Comparison of ENCODE assay signal across 18 cellular contexts in genomic region chr1:66605419-66605997, GRCh38.
A peak's percentile ranks its signal among the peaks of the same experiment; 100 is the strongest.
DNase-seq lines count a peak whose midpoint lies in the region; ATAC-seq and TF ChIP-seq lines count a peak whose summit lies in the region.
"Had no signal": no experiment of that assay in that cellular context is flagged by ENCODE, and none has a peak within 500 bp of the region (broad histone marks: within the 10 kb centered on the region; RNA-seq: fewer than 3 reads in every experiment).

No MANE protein-coding gene starts in this region.

- intact Hi-C loops in left ventricle myocardium superior (cut with micrococcal nuclease) (no loop called here), PC-3 (cut with micrococcal nuclease) (no loop called here)

- DNase-seq in left ventricle myocardium superior (no peak), right atrium auricular region (ENCODE audit: low spot score) (no peak), PC-3 (peak; percentile 8), fibroblast of villous mesenchyme (ENCODE audit: low read depth) (peak; percentile 41), GDM1 (lab: John Stamatoyannopoulos, UW) (no peak), substantia nigra (lab: John Stamatoyannopoulos, UW) (no peak)
- DNase-seq: CD4-positive, CD25-positive, alpha-beta regulatory T cell; DND-41; NCI-H1105; NCI-H146; NCI-H2029; NCI-H2227 treated with DMSO at 0.1 percent for 48 hours; NCI-H510A; NK-92 treated with Interleukin-12 subunit alpha and Interleukin-12 subunit beta, amount 100 ng/mL, for 24 hours; OCI-M1; Right ventricle myocardium superior had no signal

- no peaks in the 10 kb centered on the region for H4K20me1 ChIP-seq in PC-3 (ENCODE audit: low read length)

- H3K79me2 ChIP-seq in PC-3 (ENCODE audit: low read length) = no peaks in the 10 kb centered on the region

- no peaks in the 10 kb centered on the region for H3K9me3 ChIP-seq in right atrium auricular region
- H3K9me3 ChIP-seq in PC-3 (ENCODE audit: low read length) = no peaks in the 10 kb centered on the region

- ATAC-seq in left ventricle myocardium superior = peak; percentile 91
- ATAC-seq in PC-3 = no peak
- no peak for ATAC-seq in HG03196 (IDR thresholded peaks at IDR 0.05; ENCODE audit: unreplicated experiment)
- ATAC-seq: HCT116 had no signal

- no peaks in the 10 kb centered on the region for H3K9me2 ChIP-seq in PC-3 (replicated peaks; ENCODE audit: low read length)

- H3K27ac ChIP-seq in right atrium auricular region (no peak overlapping the region), PC-3 (ENCODE audit: low read length) (no peak overlapping the region), substantia nigra (ENCODE audit: low read depth, low read length, poor library complexity, severe bottlenecking) (no peak overlapping the region)

- POLR2A ChIA-PET in PC-3 (lab: Charles Lee; ENCODE audit: unreplicated experiment) = no interaction called here

- no peaks in the 10 kb centered on the region for H3K27me3 ChIP-seq in right atrium auricular region
- peaks cover 54% of the 10 kb centered on the region for H3K27me3 ChIP-seq in PC-3 (ENCODE audit: low read length)

- H3K4me3 ChIP-seq in right atrium auricular region (no peak overlapping the region), PC-3 (ENCODE audit: low read length) (no peak overlapping the region), fibroblast of villous mesenchyme (ENCODE audit: low read depth, low read length) (no peak overlapping the region)

- TF ChIP-seq CTCF in right atrium auricular region (IDR thresholded peaks at IDR 0.05) = no peak
- TF ChIP-seq CTCF in PC-3 (conservative IDR thresholded peaks at IDR 0.05; ENCODE audit: low read depth, low read length) = no peak
- no peak for TF ChIP-seq CTCF in fibroblast of villous mesenchyme (IDR thresholded peaks at IDR 0.05; ENCODE audit: insufficient read depth, low read depth, low read length)

- no peak overlapping the region for H3K4me2 ChIP-seq in PC-3 (ENCODE audit: low read length)

- H3K4me1 ChIP-seq in right atrium auricular region (no peaks in the 10 kb centered on the region), PC-3 (ENCODE audit: insufficient read depth, low read length) (no peaks in the 10 kb centered on the region)

- no peaks in the 10 kb centered on the region for H3F3A ChIP-seq in PC-3 (ENCODE audit: low read length, unreplicated experiment)

- CTCF ChIA-PET in PC-3 (lab: Charles Lee) = no interaction called here

- no TSS peak for BruUV-seq in PC-3 (replicated peaks; lab: Mats Ljungman, UMichigan)

- no peak overlapping the region for H2AFZ ChIP-seq in PC-3 (ENCODE audit: low read length)

- H3K36me3 ChIP-seq in right atrium auricular region (no peaks in the 10 kb centered on the region), PC-3 (ENCODE audit: low read depth, low read length) (no peaks in the 10 kb centered on the region)

- no peak overlapping the region for H3K9ac ChIP-seq in PC-3 (ENCODE audit: low read length)

Comparison
In these comparisons a context has a peak if more than half of its experiments do, and no peak if none do; other contexts are left out.
1. DNase-seq: peak in PC-3 (single experiment) and fibroblast of villous mesenchyme (single experiment); none in left ventricle myocardium superior (single experiment), right atrium auricular region (single experiment), GDM1 (single experiment) and substantia nigra (0 of 49).